In genomic region chr3:49812916-49813496, GRCh38 we compare ENCODE assay signal across 7 cellular contexts. TPM values are rescaled to one million over a fixed set of nuclear protein-coding genes. Genes with fewer than 3 reads are reported as not detected.
DNase-seq lines count a peak whose midpoint lies in the region; ATAC-seq and TF ChIP-seq lines count a peak whose summit lies in the region.
"Had no signal": no experiment of that assay in that cellular context is flagged by ENCODE, and none has a peak within 500 bp of the region (broad histone marks: within the 10 kb centered on the region; RNA-seq: fewer than 3 reads in every experiment).

No MANE protein-coding gene starts in this region.

- H3K27me3 ChIP-seq in SJSA1 (replicated peaks) (no peaks in the 10 kb centered on the region), esophagus squamous epithelium (no peaks in the 10 kb centered on the region)

- 43 to 57% methylated on average over 3 to 5 of the region's 9 CpGs for WGBS in esophagus squamous epithelium, 2 donors

- peaks cover 9% of the 10 kb centered on the region for H3K4me1 ChIP-seq in SJSA1 (replicated peaks)
- peaks cover 18 to 47% (median 19%) of the 10 kb centered on the region in 3 donors for H3K4me1 ChIP-seq in esophagus squamous epithelium

- no peaks in the 10 kb centered on the region for H3K9me3 ChIP-seq in SJSA1 (replicated peaks)
- H3K9me3 ChIP-seq in esophagus squamous epithelium: no peaks in the 10 kb centered on the region

- no peak for TF ChIP-seq POLR2A in esophagus squamous epithelium (IDR thresholded peaks at IDR 0.05)

- H3K4me1 Mint-ChIP-seq in stimulated activated memory B cell treated with anti-CD40 and anti-IgM and Interleukin-4, amounts not matched to agents 10 μg/mL and 1 μg/mL and 100 μg/mL, for 72 hours: peaks cover 63% of the 10 kb centered on the region

- DNase-seq in SJSA1 (ENCODE audit: low read depth in 1 of 2, low spot score in 2 of 2): no peak
- no peak for DNase-seq in esophagus squamous epithelium (lab: John Stamatoyannopoulos, UW)
- DNase-seq in activated CD4-positive, alpha-beta T cell treated with anti-CD3 and anti-CD28 coated beads, Interleukin-2, amount 50 U/mL, for 1 hour: no peak
- DNase-seq in A172 (ENCODE audit: low spot score): no peak

- no peaks in the 10 kb centered on the region for H3K9me3 Mint-ChIP-seq in stimulated activated memory B cell treated with anti-CD40 and anti-IgM and Interleukin-4, amounts not matched to agents 10 μg/mL and 1 μg/mL and 100 μg/mL, for 72 hours

- no peak overlapping the region for H3K27ac ChIP-seq in SJSA1
- H3K27ac ChIP-seq in esophagus squamous epithelium: peak overlapping the region; percentile 76 to 88 (median 84)

- H3K36me3 Mint-ChIP-seq in stimulated activated memory B cell treated with anti-CD40 and anti-IgM and Interleukin-4, amounts not matched to agents 10 μg/mL and 1 μg/mL and 100 μg/mL, for 72 hours: peaks cover 19% of the 10 kb centered on the region

- H3K27me3 Mint-ChIP-seq in stimulated activated memory B cell treated with anti-CD40 and anti-IgM and Interleukin-4, amounts not matched to agents 10 μg/mL and 1 μg/mL and 100 μg/mL, for 72 hours: no peaks in the 10 kb centered on the region

- H3K4me3 ChIP-seq in SJSA1 (peak overlapping the region; percentile 31), esophagus squamous epithelium (peak overlapping the region; percentile 24 to 65 (median 53))

- H3K4me3 Mint-ChIP-seq in stimulated activated memory B cell treated with anti-CD40 and anti-IgM and Interleukin-4, amounts not matched to agents 10 μg/mL and 1 μg/mL and 100 μg/mL, for 72 hours: peak overlapping the region; percentile 94

- ATAC-seq in stimulated activated memory B cell treated with anti-CD40 and anti-IgM and Interleukin-4, amounts not matched to agents 10 μg/mL and 1 μg/mL and 100 μg/mL, for 72 hours: no peak
- no peak for ATAC-seq in HG03045 (IDR thresholded peaks at IDR 0.05; ENCODE audit: unreplicated experiment)

- intact Hi-C loops in esophagus squamous epithelium (cut with DNase I): no loop called here

- H3K27ac Mint-ChIP-seq in stimulated activated memory B cell treated with anti-CD40 and anti-IgM and Interleukin-4, amounts not matched to agents 10 μg/mL and 1 μg/mL and 100 μg/mL, for 72 hours: peak overlapping the region; percentile 97

- H3K36me3 ChIP-seq in SJSA1 (no peaks in the 10 kb centered on the region), esophagus squamous epithelium (peaks cover 15 to 46% (median 18%) of the 10 kb centered on the region in 3 donors)

- TF ChIP-seq CTCF in esophagus squamous epithelium (IDR thresholded peaks at IDR 0.05): no peak

RNA-seq across cellular contexts. Expression of gene UBA7, which starts 0.7 kb away (rescaled TPM):
- total RNA-seq in SJSA1 (2014; rRNA removed; shearing (Covaris generic)): 11.7 and 24.8 TPM in 2 replicates
- total RNA-seq in esophagus squamous epithelium: 10 to 100 TPM in 3 of 4 donors, 1 to 10 TPM in 1; 8.1 to 43.3 (median 33.8) TPM
- total RNA-seq in A172 (2014; rRNA removed; shearing (Covaris generic)): 13.1 and 19.7 TPM in 2 replicates

RNA-seq across cellular contexts. Expression of gene INKA1, which starts 9.9 kb away (rescaled TPM):
- 0.56 and 1.3 TPM in 2 replicates for total RNA-seq in SJSA1 (2014; rRNA removed; shearing (Covaris generic))
- 10 to 100 TPM; 15.2 to 23.3 (median 19.9) TPM for total RNA-seq in esophagus squamous epithelium
- total RNA-seq in A172 (2014; rRNA removed; shearing (Covaris generic)): 2.8 and 6.4 TPM in 2 replicates

RNA-seq across cellular contexts. Expression of gene CDHR4, which starts 13.3 kb away (rescaled TPM):
- total RNA-seq in SJSA1 (2014; rRNA removed; shearing (Covaris generic)): not detected in 2 replicates
- total RNA-seq in esophagus squamous epithelium: not detected
- not detected in 2 replicates for total RNA-seq in A172 (2014; rRNA removed; shearing (Covaris generic))
- total RNA-seq: SK-MEL-5 had no signal

RNA-seq across cellular contexts. Expression of gene IP6K1, which starts 26.7 kb away (rescaled TPM):
- 17.5 and 22.5 TPM in 2 replicates for total RNA-seq in SJSA1 (2014; rRNA removed; shearing (Covaris generic))
- 10 to 100 TPM; 23.0 to 35.1 (median 28.1) TPM for total RNA-seq in esophagus squamous epithelium
- 26.6 and 31.0 TPM in 2 replicates for total RNA-seq in A172 (2014; rRNA removed; shearing (Covaris generic))

RNA-seq across cellular contexts. Expression of gene TRAIP, which starts 43.4 kb away (rescaled TPM):
- total RNA-seq in SJSA1 (2014; rRNA removed; shearing (Covaris generic)): 3.0 and 9.3 TPM in 2 replicates
- total RNA-seq in esophagus squamous epithelium: 10 to 100 TPM in 1 of 4 donors, 1 to 10 TPM in 3; 2.3 to 10.1 (median 4.1) TPM
- total RNA-seq in A172 (2014; rRNA removed; shearing (Covaris generic)): 12.8 and 16.1 TPM in 2 replicates
